In the genomic region with DNA sequence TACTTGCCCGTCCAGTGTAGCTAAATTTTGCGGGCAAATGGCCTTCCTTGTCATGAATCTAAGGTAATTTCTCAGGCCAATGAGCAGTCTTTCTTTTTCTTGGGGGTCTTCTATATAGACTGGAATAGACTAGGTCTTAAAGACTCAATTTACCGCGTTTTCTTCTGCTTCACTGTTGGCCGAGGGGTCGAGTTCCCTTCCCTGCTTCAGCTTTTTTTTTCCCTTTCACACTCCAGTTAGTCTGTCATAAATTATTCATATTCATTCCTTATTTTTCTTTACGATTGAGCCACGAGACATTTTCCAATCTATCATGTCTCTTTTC, we compare ENCODE assay signal across 8 cellular contexts. TPM values are rescaled to one million over a fixed set of nuclear protein-coding genes. Genes with fewer than 3 reads are reported as not detected.
DNase-seq lines count a peak whose midpoint lies in the region; ATAC-seq and TF ChIP-seq lines count a peak whose summit lies in the region.

No MANE protein-coding gene starts in this region.

- no peak for DNase-seq in activated T-cell treated with anti-CD3 and anti-CD28 coated beads, Interleukin-2, amount 50 U/mL, for 4 hours
- no peak for DNase-seq in activated T-cell treated with anti-CD3 and anti-CD28 coated beads, Interleukin-2, amount 50 U/mL, for 48 hours
- DNase-seq in activated naive CD4-positive, alpha-beta T cell treated with anti-CD3 and anti-CD28 coated beads, Interleukin-2, amount 50 U/mL, for 72 hours (ENCODE audit: low spot score in 2 of 2) = no peak
- DNase-seq in thyroid gland = no peak
- DNase-seq in NCI-H146 treated with DMSO at 0.1 percent for 48 hours (lab: John Stamatoyannopoulos, UW; ENCODE audit: unreplicated experiment) = no peak
- no peak for DNase-seq in activated CD4-positive, CD25-positive, alpha-beta regulatory T cell treated with anti-CD3 and anti-CD28 coated beads, Interleukin-2, amount 50 U/mL, for 72 hours

- peaks cover 30% of the 10 kb centered on the region for H3K4me1 Mint-ChIP-seq in activated T-cell treated with anti-CD3 and anti-CD28 coated beads, Interleukin-2, amount 50 U/mL, for 4 hours (ENCODE audit: low read depth)

- peaks cover 17% of the 10 kb centered on the region for H3K36me3 Mint-ChIP-seq in activated T-cell treated with anti-CD3 and anti-CD28 coated beads, Interleukin-2, amount 50 U/mL, for 4 hours (ENCODE audit: insufficient read depth)
- H3K36me3 Mint-ChIP-seq in activated naive CD4-positive, alpha-beta T cell treated with anti-CD3 and anti-CD28 coated beads, Interleukin-2, amount 50 U/mL, for 72 hours = peaks cover 10 to 14% of the 10 kb centered on the region in 2 donors

- no peaks in the 10 kb centered on the region for H3K9me3 Mint-ChIP-seq in activated T-cell treated with anti-CD3 and anti-CD28 coated beads, Interleukin-2, amount 50 U/mL, for 4 hours
- peaks cover 0 to 5% of the 10 kb centered on the region in 2 donors for H3K9me3 Mint-ChIP-seq in activated naive CD4-positive, alpha-beta T cell treated with anti-CD3 and anti-CD28 coated beads, Interleukin-2, amount 50 U/mL, for 72 hours

- intact Hi-C loops in thyroid gland (cut with DNase I) = loop anchor here (10.0 kb wide), 1 partner anchor 198 kb away; no protein-coding TSS in a partner anchor

- 0 to 1% methylated on average over 8 of the region's 8 CpGs for WGBS in thyroid gland, 2 donors

- no peak for TF ChIP-seq POLR2A in thyroid gland (IDR thresholded peaks at IDR 0.05)

- H3K27me3 ChIP-seq in layer of hippocampus (ENCODE audit: control insufficient read depth, insufficient read depth, low read length) (no peaks in the 10 kb centered on the region), thyroid gland (no peaks in the 10 kb centered on the region)

- peak overlapping the region; percentile 99 for H3K4me3 Mint-ChIP-seq in activated T-cell treated with anti-CD3 and anti-CD28 coated beads, Interleukin-2, amount 50 U/mL, for 4 hours

- TF ChIP-seq CTCF in thyroid gland (IDR thresholded peaks at IDR 0.05) = no peak

- no peak for ATAC-seq in activated T-cell treated with anti-CD3 and anti-CD28 coated beads, Interleukin-2, amount 50 U/mL, for 4 hours
- ATAC-seq in activated naive CD4-positive, alpha-beta T cell treated with anti-CD3 and anti-CD28 coated beads, Interleukin-2, amount 50 U/mL, for 72 hours = no peak
- no peak for ATAC-seq in GM19328 (IDR thresholded peaks at IDR 0.05; ENCODE audit: unreplicated experiment)

- peak overlapping the region; percentile 22 for H3K27ac ChIP-seq in layer of hippocampus (ENCODE audit: low read depth, low read length)
- peak overlapping the region in 1 of 3 donors; percentile 78 for H3K27ac ChIP-seq in thyroid gland

- H3K36me3 ChIP-seq in thyroid gland = no peaks in the 10 kb centered on the region

- peaks cover 7 to 15% of the 10 kb centered on the region in 2 donors for H3K4me1 ChIP-seq in thyroid gland

- peak overlapping the region; percentile 23 to 80 (median 74) for H3K4me3 ChIP-seq in thyroid gland (replicated peaks in 1 of 3)

- H3K27ac Mint-ChIP-seq in activated naive CD4-positive, alpha-beta T cell treated with anti-CD3 and anti-CD28 coated beads, Interleukin-2, amount 50 U/mL, for 72 hours = peak overlapping the region; percentile 91 to 93

- no peaks in the 10 kb centered on the region for H3K9me3 ChIP-seq in thyroid gland

- peaks cover 22% of the 10 kb centered on the region for H3K27me3 Mint-ChIP-seq in activated T-cell treated with anti-CD3 and anti-CD28 coated beads, Interleukin-2, amount 50 U/mL, for 4 hours (ENCODE audit: low read depth)

RNA-seq across cellular contexts. Expression of a gene that starts 0.3 kb away (rescaled TPM):
- total RNA-seq in activated T-cell treated with anti-CD3 and anti-CD28 coated beads, Interleukin-2, amount 50 U/mL, for 4 hours = 10 to 100 TPM; 20.6 to 27.5 (median 26.5) TPM
- total RNA-seq in activated naive CD4-positive, alpha-beta T cell treated with anti-CD3 and anti-CD28 coated beads, Interleukin-2, amount 50 U/mL, for 72 hours = 10 to 100 TPM; 17.0 to 22.6 TPM
- 10 to 100 TPM; 23.4 to 42.1 (median 39.0) TPM for total RNA-seq in thyroid gland

RNA-seq across cellular contexts. Expression of a gene that starts 1.2 kb away (rescaled TPM):
- under 1 TPM; 0.54 to 0.83 (median 0.61) TPM for total RNA-seq in activated T-cell treated with anti-CD3 and anti-CD28 coated beads, Interleukin-2, amount 50 U/mL, for 4 hours
- total RNA-seq in activated naive CD4-positive, alpha-beta T cell treated with anti-CD3 and anti-CD28 coated beads, Interleukin-2, amount 50 U/mL, for 72 hours = 1 to 10 TPM in 1 of 2 donors, under 1 TPM in 1; 0.96 to 1.1 TPM
- total RNA-seq in thyroid gland = 10 to 100 TPM in 1 of 4 donors, 1 to 10 TPM in 3; 3.8 to 10.1 (median 5.6) TPM

RNA-seq across cellular contexts. Expression of a gene that starts 12.0 kb away (rescaled TPM):
- 10 to 100 TPM in 2 of 3 donors, 1 to 10 TPM in 1; 9.5 to 10.3 (median 10.0) TPM for total RNA-seq in activated T-cell treated with anti-CD3 and anti-CD28 coated beads, Interleukin-2, amount 50 U/mL, for 4 hours
- 1 to 10 TPM; 6.8 to 6.9 TPM for total RNA-seq in activated naive CD4-positive, alpha-beta T cell treated with anti-CD3 and anti-CD28 coated beads, Interleukin-2, amount 50 U/mL, for 72 hours
- 10 to 100 TPM; 23.1 to 31.2 (median 25.9) TPM for total RNA-seq in thyroid gland
